Comparison of ENCODE assay signal across 8 cellular contexts in the genomic region with DNA sequence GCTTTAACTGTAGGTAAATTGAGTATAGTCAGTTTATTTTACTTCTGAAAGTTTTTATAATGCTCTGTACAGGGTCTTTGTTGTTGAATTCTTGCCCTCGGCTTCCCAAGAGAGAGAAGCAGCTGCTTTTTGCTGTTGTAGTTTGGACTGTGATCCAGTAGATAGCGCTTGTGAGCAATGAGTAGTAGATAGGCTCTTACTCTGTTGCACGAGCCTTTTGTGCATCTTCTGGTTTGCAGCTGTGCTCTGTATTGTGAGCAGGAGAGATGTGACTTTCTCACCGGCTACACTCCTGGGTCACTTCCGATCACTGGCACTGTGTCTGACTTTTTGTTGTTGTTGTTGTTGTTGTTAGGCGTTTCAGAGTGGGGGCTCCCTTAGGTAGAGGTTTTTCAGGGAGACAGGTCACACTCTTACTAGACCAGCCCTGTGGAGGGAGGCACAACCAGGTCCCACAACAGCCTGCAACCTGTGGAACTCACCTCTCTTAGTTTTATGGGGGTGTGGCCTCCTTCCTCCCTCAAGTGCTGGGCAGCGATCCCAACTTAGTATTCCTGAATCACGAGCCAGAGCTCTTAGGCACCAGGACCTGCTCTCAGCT.
A peak's percentile ranks its signal among the peaks of the same experiment; 100 is the strongest.
DNase-seq lines count a peak whose midpoint lies in the region; TF ChIP-seq lines count a peak whose summit lies in the region.

No MANE protein-coding gene starts in this region.

- TF ChIP-seq POLR2A in prostate gland (IDR thresholded peaks at IDR 0.05) = no peak

- H4K20me1 ChIP-seq in GM23248 (ENCODE audit: insufficient read depth) (no peaks in the 10 kb centered on the region), KMS-11 (ENCODE audit: insufficient read depth) (no peaks in the 10 kb centered on the region)

- H3K4me3 ChIP-seq in GM12875 (ENCODE audit: low read depth, low read length) (no peak overlapping the region), GM23248 (no peak overlapping the region), KMS-11 (IDR thresholded peaks at IDR 0.05; ENCODE audit: insufficient read depth, low read depth, low read length) (no peak overlapping the region), WERI-Rb-1 (ENCODE audit: low read depth, low read length) (no peak overlapping the region), prostate gland (no peak overlapping the region)

- no peak overlapping the region for H3K4me2 ChIP-seq in GM23248 (ENCODE audit: unreplicated experiment)
- H3K4me2 ChIP-seq in KMS-11 = no peak overlapping the region

- 19 to 21% methylated on average over 8 of the region's 8 CpGs for WGBS in GM23248 (ENCODE audit: low coverage in 1 of 2, low lambda C conversion rate in 2 of 2, missing lambda C conversion rate in 2 of 2), 2 experiments
- WGBS in prostate gland = 54% methylated on average over 8 of the region's 8 CpGs

- H3K9me3 ChIP-seq in GM23248 (ENCODE audit: low read depth) (no peaks in the 10 kb centered on the region), WERI-Rb-1 (ENCODE audit: severe bottlenecking) (no peaks in the 10 kb centered on the region), prostate gland (no peaks in the 10 kb centered on the region)

- no peaks in the 10 kb centered on the region for H3F3A ChIP-seq in GM23248 (ENCODE audit: insufficient read depth)

- peak; percentile 3 for DNase-seq in GM23248
- DNase-seq in WERI-Rb-1 = peak; percentile 66
- DNase-seq in mucosa of gallbladder (ENCODE audit: low spot score) = peak; percentile 13
- no peak for DNase-seq in prostate gland (ENCODE audit: low spot score)
- no peak for DNase-seq in NCI-H2171 (lab: John Stamatoyannopoulos, UW)
- DNase-seq in NCI-H2171 treated with DMSO at 0.1 percent for 48 hours (lab: John Stamatoyannopoulos, UW) = no peak

- no peaks in the 10 kb centered on the region for H3K4me1 ChIP-seq in GM23248 (ENCODE audit: insufficient read depth)
- H3K4me1 ChIP-seq in KMS-11 (ENCODE audit: low read depth, poor library complexity, severe bottlenecking) = no peaks in the 10 kb centered on the region
- H3K4me1 ChIP-seq in prostate gland (replicated peaks) = no peaks in the 10 kb centered on the region

- H3K9ac ChIP-seq in GM23248 (no peak overlapping the region), KMS-11 (no peak overlapping the region)

- intact Hi-C loops in prostate gland (cut with DNase I) = no loop called here

- no peak overlapping the region for H2AFZ ChIP-seq in GM23248
- no peak overlapping the region for H2AFZ ChIP-seq in KMS-11 (ENCODE audit: low read depth)

- no peaks in the 10 kb centered on the region for H3K9me2 ChIP-seq in GM23248 (ENCODE audit: insufficient read depth)

- H3K27ac ChIP-seq in GM23248 (no peak overlapping the region), KMS-11 (no peak overlapping the region), WERI-Rb-1 (no peak overlapping the region), prostate gland (no peak overlapping the region)

- TF ChIP-seq CTCF in GM12875 (IDR thresholded peaks at IDR 0.05; ENCODE audit: borderline replicate concordance, insufficient read depth, low read depth, low read length) (peak; percentile 71), KMS-11 (conservative IDR thresholded peaks at IDR 0.05; ENCODE audit: low read depth, low read length) (peak; percentile 34), WERI-Rb-1 (IDR thresholded peaks at IDR 0.05; ENCODE audit: low read depth, low read length) (peak; percentile 92), prostate gland (IDR thresholded peaks at IDR 0.05) (no peak)

- no peaks in the 10 kb centered on the region for H3K36me3 ChIP-seq in GM23248 (ENCODE audit: low read depth)
- no peaks in the 10 kb centered on the region for H3K36me3 ChIP-seq in KMS-11 (ENCODE audit: insufficient read depth)
- H3K36me3 ChIP-seq in WERI-Rb-1 = no peaks in the 10 kb centered on the region
- H3K36me3 ChIP-seq in prostate gland = no peaks in the 10 kb centered on the region

- no peaks in the 10 kb centered on the region for H3K79me2 ChIP-seq in GM23248 (ENCODE audit: insufficient read depth)
- no peaks in the 10 kb centered on the region for H3K79me2 ChIP-seq in KMS-11 (ENCODE audit: insufficient read depth, low read depth)

- no peaks in the 10 kb centered on the region for H3K27me3 ChIP-seq in GM23248 (replicated peaks; ENCODE audit: insufficient read depth)
- H3K27me3 ChIP-seq in KMS-11 (ENCODE audit: insufficient read depth, low read depth) = no peaks in the 10 kb centered on the region
- H3K27me3 ChIP-seq in WERI-Rb-1 (ENCODE audit: insufficient read depth, low read depth, severe bottlenecking) = no peaks in the 10 kb centered on the region
- H3K27me3 ChIP-seq in prostate gland (replicated peaks; ENCODE audit: insufficient read depth) = no peaks in the 10 kb centered on the region

- in situ Hi-C loops in GM23248 (cut with MboI) = no loop called here

Comparison
In these comparisons a context has a peak if more than half of its experiments do, and no peak if none do; other contexts are left out.
1. CTCF ChIP-seq: peak in GM12875 (single experiment), KMS-11 (single experiment) and WERI-Rb-1 (single experiment); none in prostate gland (0 of 4).
2. DNase-seq: peak in GM23248 (single experiment), WERI-Rb-1 (single experiment) and mucosa of gallbladder (single experiment); none in prostate gland (single experiment), NCI-H2171 (single experiment) and NCI-H2171 treated with DMSO at 0.1 percent for 48 hours (single experiment).